ENCODE assay signal across 8 cellular contexts in the genomic region with DNA sequence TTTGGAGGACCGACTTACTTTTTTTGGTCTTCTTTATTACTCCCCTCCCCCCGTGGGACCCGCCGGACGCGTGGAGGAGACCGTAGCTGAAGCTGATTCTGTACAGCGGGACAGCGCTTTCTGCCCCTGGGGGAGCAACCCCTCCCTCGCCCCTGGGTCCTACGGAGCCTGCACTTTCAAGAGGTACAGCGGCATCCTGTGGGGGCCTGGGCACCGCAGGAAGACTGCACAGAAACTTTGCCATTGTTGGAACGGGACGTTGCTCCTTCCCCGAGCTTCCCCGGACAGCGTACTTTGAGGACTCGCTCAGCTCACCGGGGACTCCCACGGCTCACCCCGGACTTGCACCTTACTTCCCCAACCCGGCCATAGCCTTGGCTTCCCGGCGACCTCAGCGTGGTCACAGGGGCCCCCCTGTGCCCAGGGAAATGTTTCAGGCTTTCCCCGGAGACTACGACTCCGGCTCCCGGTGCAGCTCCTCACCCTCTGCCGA. TPM values are rescaled to one million over a fixed set of nuclear protein-coding genes. Genes with fewer than 3 reads are reported as not detected.
DNase-seq lines count a peak whose midpoint lies in the region; TF ChIP-seq lines count a peak whose summit lies in the region.

No MANE protein-coding gene starts in this region.

- peaks cover 31% of the 10 kb centered on the region for H3K4me1 ChIP-seq in DOHH2 (ENCODE audit: control insufficient read depth, low read length)

- peaks cover 19% of the 10 kb centered on the region for H3K27me3 ChIP-seq in DOHH2 (ENCODE audit: control insufficient read depth, low read length)

- peak overlapping the region; percentile 81 for H3K4me3 ChIP-seq in DOHH2 (ENCODE audit: low read length)
- H3K4me3 ChIP-seq in LNCaP clone FGC (ENCODE audit: low read depth, low read length), result peak overlapping the region; percentile 65

- no peaks in the 10 kb centered on the region for H3K9me3 ChIP-seq in DOHH2 (ENCODE audit: control insufficient read depth, insufficient read depth, low read length)

- H4K20me1 ChIP-seq in DOHH2 (ENCODE audit: control insufficient read depth, insufficient read depth, low read depth, low read length), result no peaks in the 10 kb centered on the region

- H3K27me3 Mint-ChIP-seq in activated naive CD4-positive, alpha-beta T cell treated with anti-CD3 and anti-CD28 coated beads for 36 hours (ENCODE audit: low read depth), result peaks cover 24% of the 10 kb centered on the region

- peaks cover 8% of the 10 kb centered on the region for H3K36me3 Mint-ChIP-seq in activated naive CD4-positive, alpha-beta T cell treated with anti-CD3 and anti-CD28 coated beads for 36 hours (ENCODE audit: low read depth)

- H3K4me1 Mint-ChIP-seq in activated naive CD4-positive, alpha-beta T cell treated with anti-CD3 and anti-CD28 coated beads for 36 hours (ENCODE audit: low read depth), result peaks cover 42% of the 10 kb centered on the region

- peak overlapping the region; percentile 46 for H3K27ac ChIP-seq in DOHH2 (ENCODE audit: low read depth, low read length)

- DNase-seq in LNCaP clone FGC (ENCODE audit: low read depth) (no peak), hepatic stellate cell (ENCODE audit: low spot score) (peak; percentile 22), NCI-H510A treated with DMSO at 0.1 percent for 48 hours (lab: John Stamatoyannopoulos, UW) (no peak), NCI-H345 treated with DMSO at 0.1 percent for 48 hours (lab: John Stamatoyannopoulos, UW; ENCODE audit: unreplicated experiment) (no peak), NCI-H1436 treated with DMSO at 0.1 percent for 48 hours (lab: John Stamatoyannopoulos, UW) (no peak)
- DNase-seq in activated naive CD4-positive, alpha-beta T cell treated with anti-CD3 and anti-CD28 coated beads for 36 hours, result peak; percentile 34
- peak; percentile 46 for DNase-seq in stimulated activated CD4-positive, alpha-beta T cell treated with anti-CD3 and anti-CD28 coated beads, Interleukin-15, amount 100 ng/mL, for 24 hours

- peak overlapping the region; percentile 77 for H3K4me3 Mint-ChIP-seq in activated naive CD4-positive, alpha-beta T cell treated with anti-CD3 and anti-CD28 coated beads for 36 hours

- H3F3A ChIP-seq in DOHH2 (ENCODE audit: control insufficient read depth, insufficient read depth), result peaks cover 6% of the 10 kb centered on the region; the same call in 1 of the 2 replicates

- H3K9me3 Mint-ChIP-seq in activated naive CD4-positive, alpha-beta T cell treated with anti-CD3 and anti-CD28 coated beads for 36 hours, result no peaks in the 10 kb centered on the region

- CTCF ChIA-PET in activated naive CD4-positive, alpha-beta T cell treated with anti-CD3 and anti-CD28 coated beads for 36 hours (lab: Charles Lee), result interaction anchor here (1.2 to 18.6 kb wide), 5 partner anchors 10 to 224 kb away, joined by 3 to 351 read pairs (median 23); a partner anchor contains a TSS

- peak overlapping the region; percentile 75 for H3K27ac Mint-ChIP-seq in activated naive CD4-positive, alpha-beta T cell treated with anti-CD3 and anti-CD28 coated beads for 36 hours

- peaks cover 6% of the 10 kb centered on the region for H3K79me2 ChIP-seq in DOHH2 (ENCODE audit: control insufficient read depth, low read length)

- TF ChIP-seq CTCF in DOHH2 (IDR thresholded peaks at IDR 0.05; ENCODE audit: low read depth, low read length, poor library complexity, severe bottlenecking), result peak; percentile 23
- TF ChIP-seq CTCF in LNCaP clone FGC (IDR thresholded peaks at IDR 0.05; ENCODE audit: control insufficient read depth, extremely low read depth, insufficient read depth), result no peak

- H3K36me3 ChIP-seq in DOHH2 (ENCODE audit: control insufficient read depth, low read length), result no peaks in the 10 kb centered on the region

- intact Hi-C loops in activated naive CD4-positive, alpha-beta T cell treated with anti-CD3 and anti-CD28 coated beads for 36 hours (cut with micrococcal nuclease), result loop anchor here (2.0 to 5.0 kb wide), 2 partner anchors 17 to 716 kb away; no protein-coding TSS in a partner anchor

- H3K9me2 ChIP-seq in DOHH2 (replicated peaks; ENCODE audit: control insufficient read depth, low read length), result no peaks in the 10 kb centered on the region

- peak overlapping the region; percentile 87 for H3K4me2 ChIP-seq in DOHH2 (ENCODE audit: low read length)

RNA-seq across cellular contexts. Expression of a gene that starts 0.4 kb away (rescaled TPM):
- total RNA-seq in activated naive CD4-positive, alpha-beta T cell treated with anti-CD3 and anti-CD28 coated beads for 36 hours, result 1 to 10 TPM; 8.0 to 8.7 TPM

RNA-seq across cellular contexts. Expression of a gene that starts 28.6 kb away (rescaled TPM):
- under 1 TPM; 0.69 to 0.84 TPM for total RNA-seq in activated naive CD4-positive, alpha-beta T cell treated with anti-CD3 and anti-CD28 coated beads for 36 hours

RNA-seq across cellular contexts. Expression of a gene that starts 30.0 kb away (rescaled TPM):
- total RNA-seq in activated naive CD4-positive, alpha-beta T cell treated with anti-CD3 and anti-CD28 coated beads for 36 hours, result 1 to 10 TPM; 2.3 to 2.5 TPM

RNA-seq across cellular contexts. Expression of a gene that starts 39.1 kb away (rescaled TPM):
- 10 to 100 TPM; 94.5 to 99.6 TPM for total RNA-seq in activated naive CD4-positive, alpha-beta T cell treated with anti-CD3 and anti-CD28 coated beads for 36 hours

RNA-seq across cellular contexts. Expression of a gene that starts 44.5 kb away (rescaled TPM):
- total RNA-seq in activated naive CD4-positive, alpha-beta T cell treated with anti-CD3 and anti-CD28 coated beads for 36 hours, result 10 to 100 TPM; 28.9 to 30.7 TPM

Comparison
In these comparisons a context has a peak if more than half of its experiments do, and no peak if none do; other contexts are left out.
1. DNase-seq: peak in activated naive CD4-positive, alpha-beta T cell treated with anti-CD3 and anti-CD28 coated beads for 36 hours (single experiment), hepatic stellate cell (single experiment) and stimulated activated CD4-positive, alpha-beta T cell treated with anti-CD3 and anti-CD28 coated beads, Interleukin-15, amount 100 ng/mL, for 24 hours (single experiment); none in LNCaP clone FGC (single experiment), NCI-H510A treated with DMSO at 0.1 percent for 48 hours (single experiment), NCI-H345 treated with DMSO at 0.1 percent for 48 hours (single experiment) and NCI-H1436 treated with DMSO at 0.1 percent for 48 hours (single experiment).